ENCODE assay signal across 15 cellular contexts in genomic region chr17:39751016-39751543, GRCh38. TPM values are rescaled to one million over a fixed set of nuclear protein-coding genes. Genes with fewer than 3 reads are reported as not detected.
A peak's percentile ranks its signal among the peaks of the same experiment; 100 is the strongest.
DNase-seq lines count a peak whose midpoint lies in the region; ATAC-seq and TF ChIP-seq lines count a peak whose summit lies in the region.
"Had no signal": no experiment of that assay in that cellular context is flagged by ENCODE, and none has a peak within 500 bp of the region (broad histone marks: within the 10 kb centered on the region; RNA-seq: fewer than 3 reads in every experiment).

No MANE protein-coding gene starts in this region.

- CTCF ChIA-PET in PC-9 (lab: Charles Lee), result interaction anchor here (0.7 kb wide), 1 partner anchor 12 kb away, joined by 5 read pairs; no protein-coding TSS in a partner anchor

- no peaks in the 10 kb centered on the region for H3K9me2 ChIP-seq in PC-9 (ENCODE audit: insufficient read depth)

- BruUV-seq in PC-9 (replicated peaks; lab: Mats Ljungman, UMichigan), result no TSS peak

- H3K27me3 ChIP-seq in PC-9 (ENCODE audit: insufficient read depth, low read depth), result no peaks in the 10 kb centered on the region
- no peaks in the 10 kb centered on the region for H3K27me3 ChIP-seq in thyroid gland

- H3K27ac ChIP-seq in PC-9 (no peak overlapping the region), thyroid gland (peak overlapping the region; percentile 54 to 68 (median 59))
- H3K27ac ChIP-seq: SJCRH30 had no signal

- H3K36me3 ChIP-seq in PC-9 (ENCODE audit: low read depth) (peaks cover 3% of the 10 kb centered on the region; the same call in 1 of the 2 replicates), thyroid gland (no peaks in the 10 kb centered on the region)
- H3K36me3 ChIP-seq: SJCRH30 had no signal

- 0 out of 2 replicates have a peak overlapping the region, but pooled peaks have one; percentile 33 for H3K4me2 ChIP-seq in PC-9

- peaks cover 50% of the 10 kb centered on the region; the same call in 1 of the 2 replicates for H3F3A ChIP-seq in PC-9 (ENCODE audit: insufficient read depth, low read depth)

- no peaks in the 10 kb centered on the region for H3K79me2 ChIP-seq in PC-9 (ENCODE audit: low read depth)

- H2AFZ ChIP-seq in PC-9, result no peak overlapping the region

- no peaks in the 10 kb centered on the region for H3K9me3 ChIP-seq in PC-9 (ENCODE audit: insufficient read depth, low read depth)
- no peaks in the 10 kb centered on the region for H3K9me3 ChIP-seq in thyroid gland
- H3K9me3 ChIP-seq: SJCRH30 had no signal

- DNase-seq in cardiac septum (ENCODE audit: low spot score) (peak; percentile 44), Right ventricle myocardium superior (no peak), PC-9 (peak in 1 of 2 experiments; percentile 10), mesenteric fat pad (ENCODE audit: low spot score) (peak; percentile 39), thyroid gland (no peak), NCI-H526 treated with DMSO at 0.1 percent for 48 hours (lab: John Stamatoyannopoulos, UW) (no peak), DMS53 (lab: John Stamatoyannopoulos, UW) (no peak), medulla oblongata (ENCODE audit: extremely low spot score) (no peak)
- DNase-seq: AML-193; CD8-positive, alpha-beta T cell; IMR-90; NCI-H1417; NCI-H2029; NCI-H510A; SJCRH30 had no signal

- POLR2A ChIA-PET in PC-9 (lab: Charles Lee; ENCODE audit: unreplicated experiment), result no interaction called here

- H3K4me3 ChIP-seq in PC-9 (no peak overlapping the region), thyroid gland (replicated peaks in 1 of 3) (no peak overlapping the region)
- H3K4me3 ChIP-seq: SJCRH30 had no signal

- 81 to 84% methylated on average over 5 of the region's 5 CpGs for WGBS in thyroid gland, 2 donors

- intact Hi-C loops in cardiac septum (cut with DNase I), result loop anchor here (5.0 kb wide), 3 partner anchors 114 to 204 kb away; partner anchors contain the start of gene STARD3
- intact Hi-C loops in Right ventricle myocardium superior (cut with DNase I), result loop anchor here (5.0 to 10.0 kb wide), 2 partner anchors 129 to 206 kb away; no protein-coding TSS in a partner anchor
- intact Hi-C loops in PC-9 (cut with micrococcal nuclease; ENCODE audit: unreplicated experiment), result loop anchor here (5.0 to 10.0 kb wide), 4 partner anchors 44 to 204 kb away; partner anchors contain the start of genes LRRC3C and ORMDL3
- intact Hi-C loops in thyroid gland (cut with DNase I), result loop anchor here (5.0 kb wide), 1 partner anchor 129 kb away; no protein-coding TSS in a partner anchor

- no peak for TF ChIP-seq POLR2A in thyroid gland (IDR thresholded peaks at IDR 0.05)

- ATAC-seq in Right ventricle myocardium superior (ENCODE audit: poor library complexity), result no peak
- ATAC-seq: CD8-positive, alpha-beta T cell had no signal

- H3K4me1 ChIP-seq in PC-9 (replicated peaks; ENCODE audit: insufficient read depth) (peaks cover 47% of the 10 kb centered on the region), thyroid gland (peaks cover 26 to 43% of the 10 kb centered on the region in 2 donors)

- TF ChIP-seq CTCF in PC-9 (conservative IDR thresholded peaks at IDR 0.05), result no peak
- no peak for TF ChIP-seq CTCF in thyroid gland (IDR thresholded peaks at IDR 0.05)

- no peaks in the 10 kb centered on the region for H4K20me1 ChIP-seq in PC-9 (ENCODE audit: insufficient read depth)

RNA-seq across cellular contexts. Expression of gene GRB7, which starts 13.3 kb away (rescaled TPM):
- total RNA-seq in cardiac septum (0.65 TPM), Right ventricle myocardium superior (2.2 TPM), PC-9 (2021) (49.1 and 55.9 TPM in 2 replicates), mesenteric fat pad (0.29 TPM), thyroid gland (10 to 100 TPM in 1 of 4 donors, 1 to 10 TPM in 3; 7.1 to 14.0 (median 8.7) TPM)
- total RNA-seq: CD8-positive, alpha-beta T cell; SJCRH30 had no signal

RNA-seq across cellular contexts. Expression of gene MIEN1, which starts 20.7 kb away (rescaled TPM):
- total RNA-seq in cardiac septum (48.5 TPM), Right ventricle myocardium superior (50.4 TPM), PC-9 (2021) (49.2 and 50.8 TPM in 2 replicates), mesenteric fat pad (36.4 TPM), thyroid gland (100 to 1,000 TPM in 1 of 4 donors, 10 to 100 TPM in 3; 39.8 to 134 (median 70.3) TPM)

RNA-seq across cellular contexts. Expression of gene ERBB2, which starts 51.2 kb away (rescaled TPM):
- total RNA-seq in cardiac septum (84.4 TPM), Right ventricle myocardium superior (64.2 TPM), PC-9 (2021) (87.2 and 90.6 TPM in 2 replicates), mesenteric fat pad (21.9 TPM), thyroid gland (100 to 1,000 TPM in 3 of 4 donors, 10 to 100 TPM in 1; 74.3 to 170 (median 139) TPM)

Comparison
In these comparisons a context has a peak if more than half of its experiments do, and no peak if none do; other contexts are left out.
1. DNase-seq: peak in cardiac septum (single experiment) and mesenteric fat pad (single experiment); none in Right ventricle myocardium superior (single experiment), thyroid gland (0 of 2), NCI-H526 treated with DMSO at 0.1 percent for 48 hours (single experiment), DMS53 (single experiment) and medulla oblongata (single experiment).